15 cellular contexts compared by ENCODE assay signal in genomic region chr14:61516125-61516740, GRCh38.
DNase-seq lines count a peak whose midpoint lies in the region; ATAC-seq, FAIRE-seq and TF ChIP-seq lines count a peak whose summit lies in the region.
"Had no signal": no experiment of that assay in that cellular context is flagged by ENCODE, and none has a peak within 500 bp of the region (broad histone marks: within the 10 kb centered on the region; RNA-seq: fewer than 3 reads in every experiment).

No MANE protein-coding gene starts in this region.

- H2AFZ ChIP-seq in ACC112 (ENCODE audit: low read length, unreplicated experiment) (no peak overlapping the region), GM23248 (no peak overlapping the region; the same call in 1 of the 2 replicates)

- FAIRE-seq in pancreas (lab: Jason Lieb, UNC): no peak

- H3F3A ChIP-seq in GM23248 (ENCODE audit: insufficient read depth): peaks cover 55% of the 10 kb centered on the region

- no peaks in the 10 kb centered on the region for H3K9me3 ChIP-seq in GM23248 (ENCODE audit: low read depth)
- no peaks in the 10 kb centered on the region for H3K9me3 ChIP-seq in pancreas

- peaks cover 71% of the 10 kb centered on the region for H3K36me3 Mint-ChIP-seq in central memory CD8-positive, alpha-beta T cell (ENCODE audit: insufficient read depth)

- H3K4me3 Mint-ChIP-seq in central memory CD8-positive, alpha-beta T cell: peak overlapping the region; percentile 18
- H3K4me3 Mint-ChIP-seq: nephron progenitor cell had no signal

- in situ Hi-C loops in GM23248 (cut with MboI): no loop called here

- no peaks in the 10 kb centered on the region for H3K9me3 Mint-ChIP-seq in central memory CD8-positive, alpha-beta T cell
- H3K9me3 Mint-ChIP-seq: nephron progenitor cell had no signal

- peak overlapping the region; percentile 45 for H3K4me2 ChIP-seq in GM23248 (ENCODE audit: unreplicated experiment)

- H3K9me2 ChIP-seq in GM23248 (ENCODE audit: insufficient read depth): no peaks in the 10 kb centered on the region

- TF ChIP-seq CTCF in pancreas (IDR thresholded peaks at IDR 0.05): no peak

- no peaks in the 10 kb centered on the region for H3K36me3 ChIP-seq in ACC112 (ENCODE audit: insufficient read depth, low read length)
- H3K36me3 ChIP-seq in GM23248 (ENCODE audit: low read depth): no peaks in the 10 kb centered on the region
- H3K36me3 ChIP-seq in pancreas: no peaks in the 10 kb centered on the region

- H3K27me3 Mint-ChIP-seq in central memory CD8-positive, alpha-beta T cell: no peaks in the 10 kb centered on the region

- peak overlapping the region; percentile 73 for H3K27ac ChIP-seq in ACC112 (ENCODE audit: low read depth, low read length)
- H3K27ac ChIP-seq in GM23248: peak overlapping the region; percentile 68
- H3K27ac ChIP-seq in pancreas: peak overlapping the region in 2 of 4 donors; percentile 78 to 83

- H3K4me1 ChIP-seq in ACC112 (ENCODE audit: control insufficient read depth, insufficient read depth, low read length, unreplicated experiment) (peaks cover 73% of the 10 kb centered on the region), GM23248 (ENCODE audit: insufficient read depth) (peaks cover 57% of the 10 kb centered on the region), pancreas (peaks cover 19 to 69% (median 45%) of the 10 kb centered on the region in 3 donors)

- H3K4me3 ChIP-seq in ACC112 (ENCODE audit: low read depth, low read length) (no peak overlapping the region), GM23248 (peak overlapping the region; percentile 3; the same call in 1 of the 2 replicates), pancreas (no peak overlapping the region)

- peak overlapping the region; percentile 51 for H3K9ac ChIP-seq in GM23248

- H3K27me3 ChIP-seq in ACC112 (ENCODE audit: insufficient read depth, low read length) (no peaks in the 10 kb centered on the region), GM23248 (replicated peaks; ENCODE audit: insufficient read depth) (no peaks in the 10 kb centered on the region), pancreas (no peaks in the 10 kb centered on the region)

- H4K20me1 ChIP-seq in GM23248 (ENCODE audit: insufficient read depth): no peaks in the 10 kb centered on the region

- H3K4me1 Mint-ChIP-seq in central memory CD8-positive, alpha-beta T cell: peaks cover 72% of the 10 kb centered on the region

- H3K79me2 ChIP-seq in ACC112 (ENCODE audit: control insufficient read depth, insufficient read depth, low read length, unreplicated experiment) (no peaks in the 10 kb centered on the region), GM23248 (ENCODE audit: insufficient read depth) (no peaks in the 10 kb centered on the region)

- H3K27ac Mint-ChIP-seq in central memory CD8-positive, alpha-beta T cell (ENCODE audit: low read depth): peak overlapping the region; percentile 25

- 2 to 4% methylated on average over 2 of the region's 2 CpGs for WGBS in GM23248 (ENCODE audit: low coverage in 1 of 2, low lambda C conversion rate in 2 of 2, missing lambda C conversion rate in 2 of 2), 2 experiments
- WGBS in pancreas, 2 donors: 20 to 42% methylated on average over 2 of the region's 2 CpGs

- intact Hi-C loops in pancreas (cut with DNase I): no loop called here

- DNase-seq in GM23248: peak; percentile 77
- DNase-seq in central memory CD8-positive, alpha-beta T cell (ENCODE audit: low spot score in 2 of 2): no peak
- no peak for DNase-seq in pancreas
- DNase-seq in activated CD4-positive, alpha-beta T cell treated with anti-CD3 and anti-CD28 coated beads for 4 hours: no peak
- no peak for DNase-seq in MV-4-11 (lab: John Stamatoyannopoulos, UW)
- DNase-seq in iPS-NIHi11 (ENCODE audit: low spot score): no peak
- DNase-seq: activated CD8-positive, alpha-beta memory T cell treated with anti-CD3 and anti-CD28 coated beads, Interleukin-2, amount 50 U/mL, for 4 hours; amniotic stem cell; NCI-H187 treated with DMSO at 0.1 percent for 48 hours; NCI-H510A; nephron progenitor cell; OCI-M1; stimulated activated naive CD4-positive, alpha-beta T cell treated with Interleukin-2 at 50 U/mL for 16 hours had no signal

- no peak for ATAC-seq in central memory CD8-positive, alpha-beta T cell (replicated peaks; ENCODE audit: extremely low read depth, poor library complexity, severe bottlenecking)
- ATAC-seq in pancreas: peak in 3 of 4 donors; percentile 7 to 24 (median 14)
- ATAC-seq in HG02763 (IDR thresholded peaks at IDR 0.05; ENCODE audit: unreplicated experiment): no peak

Comparison
In these comparisons a context has a peak if more than half of its experiments do, and no peak if none do; other contexts are left out.
1. ATAC-seq: peak in pancreas (3 of 4); none in central memory CD8-positive, alpha-beta T cell (single experiment) and HG02763 (single experiment).